ENCODE assay signal across 24 cellular contexts in genomic region chr16:1345087-1345486, GRCh38.
"Had no signal": no experiment of that assay in that cellular context is flagged by ENCODE, and none has a peak within 500 bp of the region (broad histone marks: within the 10 kb centered on the region; RNA-seq: fewer than 3 reads in every experiment).

No MANE protein-coding gene starts in this region.

- H3K9me3 ChIP-seq: adrenal gland, Peyer's patch had no signal

- H3K9me3 Mint-ChIP-seq: activated CD8-positive, alpha-beta T cell treated with anti-CD3 and anti-CD28 coated beads for 36 hours; activated naive CD8-positive, alpha-beta T cell treated with anti-CD3 and anti-CD28 coated beads, Interleukin-2, amount 10 ng/mL, durations not matched to agents 7 days and 5 days had no signal

- H3K36me3 Mint-ChIP-seq: activated naive CD8-positive, alpha-beta T cell treated with anti-CD3 and anti-CD28 coated beads, Interleukin-2, amount 10 ng/mL, durations not matched to agents 7 days and 5 days had no signal

- H3K27ac ChIP-seq: adrenal gland, Peyer's patch, SK-N-MC, WERI-Rb-1 had no signal

- H3K4me3 Mint-ChIP-seq: activated CD4-positive, alpha-beta T cell treated with anti-CD3 and anti-CD28 coated beads for 36 hours; activated CD8-positive, alpha-beta T cell treated with anti-CD3 and anti-CD28 coated beads for 36 hours; activated naive CD8-positive, alpha-beta T cell treated with anti-CD3 and anti-CD28 coated beads, Interleukin-2, amount 10 ng/mL, durations not matched to agents 7 days and 5 days had no signal

- ATAC-seq: activated CD4-positive, alpha-beta T cell treated with anti-CD3 and anti-CD28 coated beads for 36 hours; activated CD8-positive, alpha-beta T cell treated with anti-CD3 and anti-CD28 coated beads for 36 hours had no signal

- H3K27me3 Mint-ChIP-seq: activated CD4-positive, alpha-beta T cell treated with anti-CD3 and anti-CD28 coated beads for 36 hours; activated CD8-positive, alpha-beta T cell treated with anti-CD3 and anti-CD28 coated beads for 36 hours; activated naive CD8-positive, alpha-beta T cell treated with anti-CD3 and anti-CD28 coated beads, Interleukin-2, amount 10 ng/mL, durations not matched to agents 7 days and 5 days had no signal

- H3K27ac Mint-ChIP-seq: activated CD4-positive, alpha-beta T cell treated with anti-CD3 and anti-CD28 coated beads for 36 hours; activated CD8-positive, alpha-beta T cell treated with anti-CD3 and anti-CD28 coated beads for 36 hours; activated naive CD8-positive, alpha-beta T cell treated with anti-CD3 and anti-CD28 coated beads, Interleukin-2, amount 10 ng/mL, durations not matched to agents 7 days and 5 days had no signal

- H3K4me3 ChIP-seq: adrenal gland, Peyer's patch, SK-N-MC had no signal

- H3K27me3 ChIP-seq: adrenal gland, Peyer's patch had no signal

- DNase-seq: activated CD4-positive, alpha-beta T cell treated with anti-CD3 and anti-CD28 coated beads for 36 hours; activated CD8-positive, alpha-beta memory T cell treated with anti-CD3 and anti-CD28 coated beads, Interleukin-2, amount 50 U/mL, for 4 hours; activated CD8-positive, alpha-beta T cell treated with anti-CD3 and anti-CD28 coated beads for 36 hours; activated naive CD4-positive, alpha-beta T cell treated with anti-CD3 and anti-CD28 coated beads, Interleukin-2, amount 50 U/mL, for 16 hours; activated naive CD8-positive, alpha-beta T cell treated with anti-CD3 and anti-CD28 coated beads, Interleukin-2, amount 10 ng/mL, durations not matched to agents 7 days and 5 days; activated T-cell treated with anti-CD3 and anti-CD28 coated beads, Interleukin-2, amount 50 U/mL, for 1 hour; adrenal gland; anterior cingulate cortex; cerebellar nuclear complex; KBM-7; NCI-H1092 treated with DMSO at 0.1 percent for 48 hours; NCI-H1417 treated with DMSO at 0.1 percent for 48 hours; NCI-H1694; NCI-H2029; NCI-H2107; NCI-H2171 treated with DMSO at 0.1 percent for 48 hours; NCI-H226; NCI-H526; NCI-H774; NK-92 treated with Interleukin-12 subunit alpha and Interleukin-12 subunit beta, amount 100 ng/mL, for 24 hours; Peyer's patch; SHP77 treated with DMSO at 0.1 percent for 48 hours; WERI-Rb-1 had no signal
